ENCODE assay signal across 2 cellular contexts in the genomic region with DNA sequence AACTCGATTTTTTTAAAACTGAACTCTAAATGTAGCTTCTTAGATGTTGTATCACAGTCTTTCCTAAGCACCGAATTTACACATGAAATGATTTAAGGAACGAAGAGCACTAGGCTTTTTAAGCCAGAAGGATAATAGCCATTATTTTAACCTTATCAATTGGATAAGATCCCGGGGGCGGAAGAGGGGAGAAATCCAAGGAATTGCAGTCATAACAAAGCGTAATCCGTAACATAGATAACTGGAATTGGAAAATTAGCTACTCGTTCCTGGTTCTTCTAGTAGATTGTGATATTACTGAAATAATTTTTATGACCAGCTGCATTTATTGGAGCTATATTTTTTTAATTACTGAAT.
TF ChIP-seq lines count a peak whose summit lies in the region.

No MANE protein-coding gene starts in this region.

TF ChIP-seq in SK-N-SH, 30 proteins besides CTCF, POLR2A, EP300 and RAD21 (continued from another document):
- TF ChIP-seq RXRA (IDR thresholded peaks at IDR 0.05; ENCODE audit: borderline replicate concordance, low read depth) (no peak), FOSL2 (IDR thresholded peaks at IDR 0.05; ENCODE audit: borderline replicate concordance, low read depth) (no peak), FOXM1 (IDR thresholded peaks at IDR 0.05; ENCODE audit: low read depth) (no peak), TEAD4 (IDR thresholded peaks at IDR 0.05; ENCODE audit: borderline replicate concordance, insufficient read depth) (no peak), GATA2 (CRISPR knock-in tag; IDR thresholded peaks at IDR 0.05) (no peak), NFIC (IDR thresholded peaks at IDR 0.05; ENCODE audit: borderline replicate concordance) (no peak), JUND (IDR thresholded peaks at IDR 0.05) (no peak)
- TF ChIP-seq, protein P1, sequence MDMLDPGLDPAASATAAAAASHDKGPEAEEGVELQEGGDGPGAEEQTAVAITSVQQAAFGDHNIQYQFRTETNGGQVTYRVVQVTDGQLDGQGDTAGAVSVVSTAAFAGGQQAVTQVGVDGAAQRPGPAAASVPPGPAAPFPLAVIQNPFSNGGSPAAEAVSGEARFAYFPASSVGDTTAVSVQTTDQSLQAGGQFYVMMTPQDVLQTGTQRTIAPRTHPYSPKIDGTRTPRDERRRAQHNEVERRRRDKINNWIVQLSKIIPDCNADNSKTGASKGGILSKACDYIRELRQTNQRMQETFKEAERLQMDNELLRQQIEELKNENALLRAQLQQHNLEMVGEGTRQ (IDR thresholded peaks at IDR 0.05; ENCODE audit: borderline replicate concordance, low read depth, low read length): no peak

TF ChIP-seq in SK-N-SH treated with all-trans-retinoic acid at 6 μM for 48 hours, 23 proteins besides CTCF, POLR2A, EP300 and RAD21 (continued from another document):
- no peak for TF ChIP-seq ZNF565 (CRISPR knock-in tag; conservative IDR thresholded peaks at IDR 0.05; ENCODE audit: low read depth)
